ENCODE assay signal across 8 cellular contexts in the genomic region with DNA sequence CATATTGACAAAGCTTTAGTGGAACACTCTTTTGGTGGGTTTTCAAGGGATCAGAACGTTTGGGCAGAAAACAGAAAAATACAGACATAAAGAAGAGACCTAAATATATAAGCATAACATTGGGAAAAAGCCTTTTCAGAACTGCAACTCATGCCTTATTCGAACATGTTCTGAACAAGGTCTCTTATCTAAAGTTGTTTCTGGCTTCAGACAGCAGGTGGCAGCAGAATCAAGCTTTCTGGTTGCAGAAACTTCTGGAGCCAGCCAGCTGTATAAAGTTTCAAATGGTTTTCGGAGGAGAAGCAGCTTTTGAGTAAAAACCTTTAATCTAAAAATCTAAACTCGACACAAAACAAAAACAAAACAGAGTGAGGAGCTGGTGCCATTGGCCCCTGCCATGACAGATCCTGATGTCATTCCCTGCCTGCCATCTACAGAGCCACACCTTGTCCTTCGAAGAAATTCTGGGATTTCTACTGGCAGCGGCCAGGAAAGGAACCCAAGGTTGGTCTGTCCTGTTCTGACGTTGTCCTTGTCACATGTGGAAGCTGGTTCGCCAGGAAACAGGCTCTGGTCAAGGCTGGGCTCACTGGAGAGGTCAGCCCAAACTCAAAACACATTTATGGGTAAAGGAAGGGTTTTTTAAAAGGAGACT. TPM values are rescaled to one million over a fixed set of nuclear protein-coding genes. Genes with fewer than 3 reads are reported as not detected.
DNase-seq lines count a peak whose midpoint lies in the region; ATAC-seq, FAIRE-seq and TF ChIP-seq lines count a peak whose summit lies in the region.
"Not testable (repeated sequence)": the region's sequence is repeated elsewhere in the genome, so short reads cannot be mapped to it uniquely, and the experiment has no call there.

No MANE protein-coding gene starts in this region.

- TF ChIP-seq POLR2A in ovary (IDR thresholded peaks at IDR 0.05) = not testable (repeated sequence)

- H3K9ac ChIP-seq in KMS-11 = not testable (repeated sequence)

- TF ChIP-seq CTCF in KMS-11 (conservative IDR thresholded peaks at IDR 0.05; ENCODE audit: low read depth, low read length) (peak; percentile 47), brain microvascular endothelial cell (IDR thresholded peaks at IDR 0.05; ENCODE audit: low read depth, low read length, missing control alignments) (peak; percentile 24)
- TF ChIP-seq CTCF in ovary (IDR thresholded peaks at IDR 0.05) = not testable (repeated sequence)

- not testable (repeated sequence) for TF ChIP-seq EP300 in ovary (IDR thresholded peaks at IDR 0.05)

- peak; percentile 56 to 82 for ATAC-seq in left cardiac atrium

- FAIRE-seq in RCC 7860 (lab: Jason Lieb, UNC) = peak; percentile 89

- H3K36me3 ChIP-seq in KMS-11 (ENCODE audit: insufficient read depth); brain microvascular endothelial cell (replicated peaks); ovary: not testable (repeated sequence)

- not testable (repeated sequence) for H2AFZ ChIP-seq in KMS-11 (ENCODE audit: low read depth)

- H3K79me2 ChIP-seq in KMS-11 (ENCODE audit: insufficient read depth, low read depth) = not testable (repeated sequence)

- not testable (repeated sequence) for H3K4me3 ChIP-seq in KMS-11 (IDR thresholded peaks at IDR 0.05; ENCODE audit: insufficient read depth, low read depth, low read length); brain microvascular endothelial cell (ENCODE audit: low read depth, low read length); ovary

- not testable (repeated sequence) for H3K27ac ChIP-seq in KMS-11, brain microvascular endothelial cell, ovary

- in situ Hi-C loops in brain microvascular endothelial cell (cut with HindIII; ENCODE audit: low pct_ligation_motif_present, low sequenced_read_pairs) = not testable (repeated sequence)

- intact Hi-C loops in left cardiac atrium (cut with DNase I); ovary (cut with DNase I): not testable (repeated sequence)

- H3K9me3 ChIP-seq in ovary = not testable (repeated sequence)

- H3K4me2 ChIP-seq in KMS-11 = not testable (repeated sequence)

- H3K4me1 ChIP-seq in KMS-11 (ENCODE audit: low read depth, poor library complexity, severe bottlenecking); ovary (ENCODE audit: insufficient read depth): not testable (repeated sequence)

- DNase-seq in DMS79 treated with DMSO at 0.1 percent for 48 hours (lab: John Stamatoyannopoulos, UW) (peak; percentile 13), RCC 7860 (ENCODE audit: low spot score) (peak; percentile 23), brain microvascular endothelial cell (peak; percentile 43), left cardiac atrium (peak; percentile 43), ovary (peak; percentile 15 to 72 (median 30)), superior temporal gyrus (ENCODE audit: extremely low spot score) (peak; percentile 72)
- peak; percentile 29 to 40 for DNase-seq in activated CD4-positive, alpha-beta T cell treated with anti-CD3 and anti-CD28 coated beads, Interleukin-2, amount 50 U/mL, for 48 hours

- H4K20me1 ChIP-seq in KMS-11 (ENCODE audit: insufficient read depth) = not testable (repeated sequence)

- not testable (repeated sequence) for H3K27me3 ChIP-seq in KMS-11 (ENCODE audit: insufficient read depth, low read depth); brain microvascular endothelial cell (replicated peaks); ovary

- 0 to 12% (median 3%) methylated on average over 2 to 4 of the region's 8 CpGs for WGBS in ovary, 3 donors

RNA-seq across cellular contexts. Expression of a gene that starts 35.2 kb away (rescaled TPM):
- total RNA-seq in left cardiac atrium = under 1 TPM; 0.09 to 0.16 TPM
- under 1 TPM in 3 of 7 donors, not detected in 4; 0.24 to 0.46 (median 0.37) TPM for total RNA-seq in ovary
- under 1 TPM; 0.20 to 0.23 TPM for polyA plus RNA-seq in ovary

Comparison
In these comparisons a context has a peak if more than half of its experiments do, and no peak if none do; other contexts are left out.
1. DNase-seq: peak in every context shown above with its lines; median percentile 72 in superior temporal gyrus; 43 in brain microvascular endothelial cell; 43 in left cardiac atrium; 34 in activated CD4-positive, alpha-beta T cell treated with anti-CD3 and anti-CD28 coated beads, Interleukin-2, amount 50 U/mL, for 48 hours; 30 in ovary; 23 in RCC 7860; 13 in DMS79 treated with DMSO at 0.1 percent for 48 hours.